ENCODE assay signal across 16 cellular contexts in genomic region chr1:26349196-26349885, GRCh38. TPM values are rescaled to one million over a fixed set of nuclear protein-coding genes. Genes with fewer than 3 reads are reported as not detected.
DNase-seq lines count a peak whose midpoint lies in the region; ATAC-seq and TF ChIP-seq lines count a peak whose summit lies in the region.
"Had no signal": no experiment of that assay in that cellular context is flagged by ENCODE, and none has a peak within 500 bp of the region (broad histone marks: within the 10 kb centered on the region; RNA-seq: fewer than 3 reads in every experiment).

No MANE protein-coding gene starts in this region.

- 75 to 80% (median 77%) methylated on average over 7 of the region's 7 CpGs for WGBS in ovary, 3 donors

- ATAC-seq in esophagus mucosa: no peak
- ATAC-seq: psoas muscle, SK-N-SH treated with all-trans-retinoic acid at 6 μM for 48 hours had no signal

- H3K4me3 ChIP-seq in MG63 (no peak overlapping the region), choroid plexus epithelial cell (ENCODE audit: low read depth, low read length) (no peak overlapping the region), ovary (no peak overlapping the region)
- H3K4me3 ChIP-seq: psoas muscle had no signal

- no peak for TF ChIP-seq POLR2A in ovary (IDR thresholded peaks at IDR 0.05)

- in situ Hi-C loops in Caki2 (cut with HindIII; ENCODE audit: low pct_unique_long_range_greater_than_20kb, low sequenced_read_pairs): no loop called here

- no peak overlapping the region for H3K27ac ChIP-seq in ovary
- H3K27ac ChIP-seq: psoas muscle had no signal

- no peaks in the 10 kb centered on the region for H3K27me3 ChIP-seq in MG63
- no peaks in the 10 kb centered on the region for H3K27me3 ChIP-seq in ovary

- no peaks in the 10 kb centered on the region for H3K36me3 ChIP-seq in MG63
- H3K36me3 ChIP-seq in ovary: no peaks in the 10 kb centered on the region

- H3K9me3 ChIP-seq in MG63 (no peaks in the 10 kb centered on the region), ovary (no peaks in the 10 kb centered on the region)
- H3K9me3 ChIP-seq: psoas muscle had no signal

- no peaks in the 10 kb centered on the region for H3K4me1 ChIP-seq in ovary (ENCODE audit: insufficient read depth)
- H3K4me1 ChIP-seq: psoas muscle had no signal

- TF ChIP-seq EP300 in ovary (IDR thresholded peaks at IDR 0.05): no peak

- intact Hi-C loops in ovary (cut with DNase I): no loop called here

- TF ChIP-seq CTCF in choroid plexus epithelial cell (conservative IDR thresholded peaks at IDR 0.05; ENCODE audit: low read depth, low read length) (no peak), GM20000 (IDR thresholded peaks at IDR 0.05; ENCODE audit: extremely low read depth, missing control alignments) (no peak), ovary (IDR thresholded peaks at IDR 0.05) (no peak)

- DNase-seq in Caki2 (ENCODE audit: low read depth) (peak; percentile 70), MG63 (peak; percentile 29), choroid plexus epithelial cell (ENCODE audit: low read depth) (peak; percentile 52), myocyte (ENCODE audit: low read depth) (peak; percentile 85), GM20000 (ENCODE audit: low spot score) (no peak), ovary (no peak), NCI-H2081 (lab: John Stamatoyannopoulos, UW) (no peak)
- DNase-seq: amygdala; CD4-positive, alpha-beta T cell; endodermal cell; midbrain; NCI-H1436; NCI-H748 treated with DMSO at 0.1 percent for 48 hours; psoas muscle had no signal

RNA-seq across cellular contexts. Expression of gene CRYBG2, which starts 4.6 kb away (rescaled TPM):
- total RNA-seq in Caki2 (2014; rRNA removed; shearing (Covaris generic); ENCODE audit: low replicate concordance): 13.2 TPM in 1 of 2 replicates, not detected in the other
- total RNA-seq in MG63 (2014; rRNA removed; shearing (Covaris generic); ENCODE audit: low replicate concordance): not detected in 2 replicates
- total RNA-seq in myocyte: not detected in 2 replicates
- 0.08 TPM for polyA plus RNA-seq in myocyte (2012)
- 111 TPM for total RNA-seq in esophagus mucosa
- total RNA-seq in ovary: 1 to 10 TPM in 1 of 7 donors, under 1 TPM in 1, not detected in 5; 0.23 to 2.3 TPM
- under 1 TPM in 1 of 2 donors, not detected in 1; 0.11 TPM for polyA plus RNA-seq in ovary

RNA-seq across cellular contexts. Expression of gene ZNF683, which starts 23.2 kb away (rescaled TPM):
- total RNA-seq in Caki2 (2014; rRNA removed; shearing (Covaris generic); ENCODE audit: low replicate concordance): not detected in 2 replicates
- total RNA-seq in MG63 (2014; rRNA removed; shearing (Covaris generic); ENCODE audit: low replicate concordance): not detected in 2 replicates
- total RNA-seq in myocyte (not detected in 2 replicates), esophagus mucosa (not detected), ovary (under 1 TPM in 3 of 7 donors, not detected in 4; 0.28 to 0.50 (median 0.41) TPM)
- not detected for polyA plus RNA-seq in myocyte (2012)
- under 1 TPM in 1 of 2 donors, not detected in 1; 0.15 TPM for polyA plus RNA-seq in ovary
- total RNA-seq: endodermal cell, psoas muscle had no signal

RNA-seq across cellular contexts. Expression of gene CD52, which starts 31.6 kb away (rescaled TPM):
- not detected in 2 replicates for total RNA-seq in Caki2 (2014; rRNA removed; shearing (Covaris generic); ENCODE audit: low replicate concordance)
- not detected in 2 replicates for total RNA-seq in MG63 (2014; rRNA removed; shearing (Covaris generic); ENCODE audit: low replicate concordance)
- total RNA-seq in myocyte (not detected in 2 replicates), esophagus mucosa (7.5 TPM), ovary (1 to 10 TPM in 6 of 7 donors, not detected in 1; 1.3 to 6.2 (median 2.9) TPM)
- polyA plus RNA-seq in myocyte (2012): 0.68 TPM
- 10 to 100 TPM in 1 of 2 donors, 1 to 10 TPM in 1; 7.1 to 45.5 TPM for polyA plus RNA-seq in ovary

RNA-seq across cellular contexts. Expression of gene UBXN11, which starts 42.9 kb away (rescaled TPM):
- total RNA-seq in Caki2 (2014; rRNA removed; shearing (Covaris generic); ENCODE audit: low replicate concordance): 4.2 and 12.1 TPM in 2 replicates
- 3.9 and 6.1 TPM in 2 replicates for total RNA-seq in MG63 (2014; rRNA removed; shearing (Covaris generic); ENCODE audit: low replicate concordance)
- 4.2 and 4.5 TPM in 2 replicates for total RNA-seq in myocyte
- 17.5 TPM for polyA plus RNA-seq in myocyte (2012)
- total RNA-seq in esophagus mucosa: 7.2 TPM
- 10 to 100 TPM; 17.3 to 37.0 (median 28.8) TPM for total RNA-seq in ovary
- polyA plus RNA-seq in ovary: 10 to 100 TPM in 1 of 2 donors, 1 to 10 TPM in 1; 3.6 to 25.1 TPM

Comparison
In these comparisons a context has a peak if more than half of its experiments do, and no peak if none do; other contexts are left out.
1. DNase-seq: peak in Caki2 (single experiment), MG63 (single experiment), choroid plexus epithelial cell (single experiment) and myocyte (single experiment); none in GM20000 (single experiment), ovary (0 of 5) and NCI-H2081 (0 of 2).